Comparison of ENCODE assay signal across 12 cellular contexts in genomic region chr9:86794356-86795046, GRCh38.
A peak's percentile ranks its signal among the peaks of the same experiment; 100 is the strongest.
DNase-seq lines count a peak whose midpoint lies in the region; ATAC-seq, FAIRE-seq and TF ChIP-seq lines count a peak whose summit lies in the region.
"Had no signal": no experiment of that assay in that cellular context is flagged by ENCODE, and none has a peak within 500 bp of the region (broad histone marks: within the 10 kb centered on the region; RNA-seq: fewer than 3 reads in every experiment).

No MANE protein-coding gene starts in this region.

- DNase-seq in NCI-H1105 treated with DMSO at 0.1 percent for 48 hours (lab: John Stamatoyannopoulos, UW): peak; percentile 4
- DNase-seq in NCI-H1105 (lab: John Stamatoyannopoulos, UW): no peak
- peak; percentile 93 for DNase-seq in fibroblast of peridontal ligament (ENCODE audit: extremely low read depth)
- no peak for DNase-seq in neural crest cell (ENCODE audit: low read depth, low spot score)
- DNase-seq in aorta: no peak
- DNase-seq in mucosa of descending colon: no peak
- DNase-seq in NAMALWA (ENCODE audit: low spot score): no peak
- no peak for DNase-seq in GM19239 (ENCODE audit: insufficient read length, low spot score)
- DNase-seq: activated naive CD8-positive, alpha-beta T cell treated with anti-CD3 and anti-CD28 coated beads for 36 hours; NCI-H2029; OCI-M1 had no signal

- H3K9me3 Mint-ChIP-seq in neural crest cell: peaks cover 3% of the 10 kb centered on the region
- H3K9me3 Mint-ChIP-seq: activated naive CD8-positive, alpha-beta T cell treated with anti-CD3 and anti-CD28 coated beads for 36 hours had no signal

- H3K9me3 ChIP-seq in aorta (ENCODE audit: control insufficient read depth, low read length): no peaks in the 10 kb centered on the region
- no peaks in the 10 kb centered on the region for H3K9me3 ChIP-seq in mucosa of descending colon

- H3K27me3 Mint-ChIP-seq in neural crest cell (ENCODE audit: low read depth): no peaks in the 10 kb centered on the region

- intact Hi-C loops in aorta (cut with DNase I) (no loop called here), mucosa of descending colon (cut with DNase I, micrococcal nuclease) (no loop called here)

- no peaks in the 10 kb centered on the region for H3K27me3 ChIP-seq in aorta (ENCODE audit: control insufficient read depth in 1 of 2, insufficient read depth in 2 of 2, low read length in 1 of 2)

- 65 to 69% methylated on average over 3 of the region's 3 CpGs for WGBS in aorta, 2 donors

- peaks cover 39% of the 10 kb centered on the region for H3K4me1 Mint-ChIP-seq in neural crest cell
- H3K4me1 Mint-ChIP-seq: activated naive CD8-positive, alpha-beta T cell treated with anti-CD3 and anti-CD28 coated beads for 36 hours had no signal

- ATAC-seq in aorta (ENCODE audit: low FRiP score) (peak; percentile 57), mucosa of descending colon (no peak)

- peak overlapping the region; percentile 36 for H3K4me3 Mint-ChIP-seq in neural crest cell
- H3K4me3 Mint-ChIP-seq: activated naive CD8-positive, alpha-beta T cell treated with anti-CD3 and anti-CD28 coated beads for 36 hours had no signal

- H3K27ac Mint-ChIP-seq in neural crest cell (ENCODE audit: unreplicated experiment): no peak overlapping the region
- H3K27ac Mint-ChIP-seq: activated naive CD8-positive, alpha-beta T cell treated with anti-CD3 and anti-CD28 coated beads for 36 hours had no signal

- H3K27ac ChIP-seq in aorta (ENCODE audit: low read depth in 1 of 2, low read length in 2 of 2): no peak overlapping the region

- H3K4me3 ChIP-seq in aorta (ENCODE audit: low read length in 2 of 2) (no peak overlapping the region), mucosa of descending colon (no peak overlapping the region)

- no peaks in the 10 kb centered on the region for H3K36me3 Mint-ChIP-seq in neural crest cell (ENCODE audit: low read depth)
- H3K36me3 Mint-ChIP-seq: activated naive CD8-positive, alpha-beta T cell treated with anti-CD3 and anti-CD28 coated beads for 36 hours had no signal

- no peak for FAIRE-seq in GM19239 (lab: Jason Lieb, UNC)
- FAIRE-seq: endothelial cell of umbilical vein had no signal

- TF ChIP-seq CTCF in neural crest cell (conservative IDR thresholded peaks at IDR 0.05) (no peak), mucosa of descending colon (IDR thresholded peaks at IDR 0.05) (no peak)

- H3K36me3 ChIP-seq in aorta (ENCODE audit: control insufficient read depth in 1 of 2, insufficient read depth in 2 of 2, low read length in 1 of 2) (no peaks in the 10 kb centered on the region), mucosa of descending colon (ENCODE audit: low read depth) (no peaks in the 10 kb centered on the region)

- H3K4me1 ChIP-seq in aorta (ENCODE audit: control insufficient read depth in 1 of 2, insufficient read depth in 2 of 2, low read length in 2 of 2) (no peaks in the 10 kb centered on the region), mucosa of descending colon (ENCODE audit: low read depth) (no peaks in the 10 kb centered on the region)

Comparison
In these comparisons a context has a peak if more than half of its experiments do, and no peak if none do; other contexts are left out.
1. DNase-seq: peak in NCI-H1105 treated with DMSO at 0.1 percent for 48 hours (single experiment) and fibroblast of peridontal ligament (single experiment); none in NCI-H1105 (single experiment), neural crest cell (single experiment), aorta (0 of 2), mucosa of descending colon (0 of 3), NAMALWA (single experiment) and GM19239 (single experiment).